Comparison of ENCODE assay signal across 13 cellular contexts in the genomic region with DNA sequence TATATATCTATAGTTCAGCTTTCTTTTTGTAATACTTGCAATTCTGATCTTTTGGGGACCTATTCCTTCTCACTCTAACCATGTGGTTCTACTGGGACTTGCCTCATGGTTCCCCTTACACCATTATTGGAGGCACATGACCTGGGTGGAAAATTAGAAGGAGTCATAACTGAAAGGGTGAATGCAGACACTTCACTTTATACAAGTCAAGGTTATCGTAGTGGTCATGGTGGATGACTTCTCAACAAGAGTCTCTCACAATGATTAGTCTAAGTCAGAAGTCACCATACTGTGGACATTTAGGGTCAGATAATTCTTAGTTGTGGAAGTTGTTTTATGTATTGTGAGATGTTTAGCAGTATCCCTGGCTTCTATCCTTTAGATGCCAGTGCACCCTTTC. TPM values are rescaled to one million over a fixed set of nuclear protein-coding genes. Genes with fewer than 3 reads are reported as not detected.
A peak's percentile ranks its signal among the peaks of the same experiment; 100 is the strongest.
DNase-seq lines count a peak whose midpoint lies in the region; ATAC-seq and TF ChIP-seq lines count a peak whose summit lies in the region.
"Had no signal": no experiment of that assay in that cellular context is flagged by ENCODE, and none has a peak within 500 bp of the region (broad histone marks: within the 10 kb centered on the region; RNA-seq: fewer than 3 reads in every experiment).

No MANE protein-coding gene starts in this region.

- DNase-seq in Calu3 (no peak), activated B cell treated with CpG ODN at 0.5 μM for 24 hours (no peak), Right ventricle myocardium inferior (ENCODE audit: missing footprints) (no peak), CD14-positive monocyte (ENCODE audit: low spot score) (no peak), immature natural killer cell (no peak)
- DNase-seq: activated CD4-positive, alpha-beta memory T cell treated with anti-CD3 and anti-CD28 coated beads for 36 hours; aorta; colonic mucosa; glutamatergic neuron; kidney had no signal

- H3K4me1 Mint-ChIP-seq in Calu3 (ENCODE audit: low read depth, unreplicated experiment) (peaks cover 34% of the 10 kb centered on the region), activated B cell treated with CpG ODN at 0.5 μM for 24 hours (peaks cover 8% of the 10 kb centered on the region), CD14-positive monocyte (peaks cover 5% of the 10 kb centered on the region), immature natural killer cell (no peaks in the 10 kb centered on the region)

- CTCF ChIA-PET in Calu3 (lab: Charles Lee) (no interaction called here), activated B cell treated with CpG ODN at 0.5 μM for 24 hours (lab: Charles Lee) (interaction anchor here (1.1 to 1.2 kb wide), 2 partner anchors 9 to 472 kb away, joined by 3 to 6 read pairs; no protein-coding TSS in a partner anchor)

- peak; percentile 55 for ATAC-seq in GM19023 (IDR thresholded peaks at IDR 0.05; ENCODE audit: unreplicated experiment)
- ATAC-seq in HG02642 (IDR thresholded peaks at IDR 0.05; ENCODE audit: poor library complexity, unreplicated experiment), result peak; percentile 62
- peak; percentile 18 for ATAC-seq in activated B cell treated with CpG ODN at 0.5 μM for 24 hours (ENCODE audit: low read depth)
- ATAC-seq in GM21529 (IDR thresholded peaks at IDR 0.05; ENCODE audit: unreplicated experiment), result no peak
- no peak for ATAC-seq in Right ventricle myocardium inferior

- intact Hi-C loops in Calu3 (cut with micrococcal nuclease; ENCODE audit: unreplicated experiment), result loop anchor here (5.0 to 10.0 kb wide), 3 partner anchors 55 to 285 kb away; partner anchors contain the start of genes METAP1 and TSPAN5
- intact Hi-C loops in activated B cell treated with CpG ODN at 0.5 μM for 24 hours (cut with micrococcal nuclease), result loop anchor here (1.0 kb wide), 2 partner anchors 9 to 466 kb away; no protein-coding TSS in a partner anchor
- intact Hi-C loops in Right ventricle myocardium inferior (cut with DNase I), result no loop called here
- intact Hi-C loops in CD14-positive monocyte (cut with micrococcal nuclease), result no loop called here

- BruUV-seq in Calu3 (replicated peaks; lab: Mats Ljungman, UMichigan), result no TSS peak

- H3K4me3 Mint-ChIP-seq in Calu3 (ENCODE audit: low read depth, unreplicated experiment) (no peak overlapping the region), activated B cell treated with CpG ODN at 0.5 μM for 24 hours (no peak overlapping the region), CD14-positive monocyte (no peak overlapping the region), immature natural killer cell (no peak overlapping the region)
- H3K4me3 Mint-ChIP-seq: activated CD4-positive, alpha-beta memory T cell treated with anti-CD3 and anti-CD28 coated beads for 36 hours had no signal

- POLR2A ChIA-PET in activated B cell treated with CpG ODN at 0.5 μM for 24 hours (lab: Charles Lee), result interaction anchor here (0.8 kb wide), 1 partner anchor 11 kb away, joined by 4 read pairs; no protein-coding TSS in a partner anchor

- H3K27ac Mint-ChIP-seq in Calu3 (ENCODE audit: unreplicated experiment) (peak overlapping the region; percentile 51), activated B cell treated with CpG ODN at 0.5 μM for 24 hours (no peak overlapping the region), CD14-positive monocyte (peak overlapping the region in 1 of 7 donors; percentile 51), immature natural killer cell (no peak overlapping the region)
- H3K27ac Mint-ChIP-seq: activated CD4-positive, alpha-beta memory T cell treated with anti-CD3 and anti-CD28 coated beads for 36 hours had no signal

- H3K36me3 Mint-ChIP-seq in Calu3 (ENCODE audit: insufficient read depth, unreplicated experiment) (peaks cover 7% of the 10 kb centered on the region), activated B cell treated with CpG ODN at 0.5 μM for 24 hours (ENCODE audit: low read depth) (no peaks in the 10 kb centered on the region), CD14-positive monocyte (no peaks in the 10 kb centered on the region), immature natural killer cell (no peaks in the 10 kb centered on the region)
- H3K36me3 Mint-ChIP-seq: activated CD4-positive, alpha-beta memory T cell treated with anti-CD3 and anti-CD28 coated beads for 36 hours had no signal

- no peaks in the 10 kb centered on the region for H3K27me3 Mint-ChIP-seq in Calu3 (ENCODE audit: unreplicated experiment)
- H3K27me3 Mint-ChIP-seq in activated B cell treated with CpG ODN at 0.5 μM for 24 hours, result no peaks in the 10 kb centered on the region
- peaks cover 0 to 2% (median 0%) of the 10 kb centered on the region in 3 donors for H3K27me3 Mint-ChIP-seq in CD14-positive monocyte (ENCODE audit: low read depth in 3 of 3)
- H3K27me3 Mint-ChIP-seq in immature natural killer cell (ENCODE audit: low read depth in 3 of 3), result peaks cover 0 to 2% (median 2%) of the 10 kb centered on the region in 3 donors
- H3K27me3 Mint-ChIP-seq: activated CD4-positive, alpha-beta memory T cell treated with anti-CD3 and anti-CD28 coated beads for 36 hours had no signal

- TF ChIP-seq CTCF in Calu3 (IDR thresholded peaks at IDR 0.05; ENCODE audit: unreplicated experiment), result no peak
- no peak for TF ChIP-seq CTCF in activated B cell treated with CpG ODN at 0.5 μM for 24 hours (IDR thresholded peaks at IDR 0.05)
- TF ChIP-seq CTCF in CD14-positive monocyte (IDR thresholded peaks at IDR 0.05), result no peak

- H3K9me3 Mint-ChIP-seq in Calu3 (ENCODE audit: low read depth, unreplicated experiment) (no peaks in the 10 kb centered on the region), activated B cell treated with CpG ODN at 0.5 μM for 24 hours (no peaks in the 10 kb centered on the region), CD14-positive monocyte (no peaks in the 10 kb centered on the region), immature natural killer cell (no peaks in the 10 kb centered on the region)
- H3K9me3 Mint-ChIP-seq: activated CD4-positive, alpha-beta memory T cell treated with anti-CD3 and anti-CD28 coated beads for 36 hours had no signal

RNA-seq across cellular contexts. Expression of gene EIF4E, which starts 10.5 kb away (rescaled TPM):
- total RNA-seq in Calu3 (2022) (103 and 105 TPM in 2 replicates), activated B cell treated with CpG ODN at 0.5 μM for 24 hours (87.3 and 90.5 TPM in 2 replicates), Right ventricle myocardium inferior (50.7 TPM)
- polyA plus RNA-seq in CD14-positive monocyte (10 to 100 TPM; 48.6 to 50.8 TPM), immature natural killer cell (10 to 100 TPM; 43.8 to 95.0 (median 69.4) TPM)

RNA-seq across cellular contexts. Expression of gene METAP1, which starts 56.1 kb away (rescaled TPM):
- total RNA-seq in Calu3 (2022), result 59.0 and 60.5 TPM in 2 replicates
- 29.9 and 38.6 TPM in 2 replicates for total RNA-seq in activated B cell treated with CpG ODN at 0.5 μM for 24 hours
- 67.4 TPM for total RNA-seq in Right ventricle myocardium inferior
- 10 to 100 TPM; 15.9 to 20.6 TPM for polyA plus RNA-seq in CD14-positive monocyte
- polyA plus RNA-seq in immature natural killer cell, result 10 to 100 TPM; 25.6 to 42.1 (median 30.6) TPM

Comparison
In these comparisons a context has a peak if more than half of its experiments do, and no peak if none do; other contexts are left out.
1. ATAC-seq: peak in GM19023 (single experiment), HG02642 (single experiment) and activated B cell treated with CpG ODN at 0.5 μM for 24 hours (single experiment); none in GM21529 (single experiment) and Right ventricle myocardium inferior (single experiment).
2. intact Hi-C loops: an anchor here in Calu3 (5.0 to 10.0 kb wide) and activated B cell treated with CpG ODN at 0.5 μM for 24 hours (1.0 kb wide); none called in Right ventricle myocardium inferior and CD14-positive monocyte.